Comparison of ENCODE assay signal across 8 cellular contexts in genomic region chr10:63628526-63629362, GRCh38.
DNase-seq lines count a peak whose midpoint lies in the region; ATAC-seq and TF ChIP-seq lines count a peak whose summit lies in the region.

No MANE protein-coding gene starts in this region.

- POLR2A ChIA-PET in AG04450 (lab: Yijun Ruan, JAX), result interaction anchor here (0.7 to 2.9 kb wide), 7 partner anchors 14 to 462 kb away, joined by 3 to 26 read pairs (median 6); partner anchors contain the start of gene REEP3
- POLR2A ChIA-PET in T-cell (lab: Charles Lee), result interaction anchor here (0.5 to 1.3 kb wide), 6 partner anchors 9 to 466 kb away, joined by 3 to 17 read pairs (median 4); no protein-coding TSS in a partner anchor

- peak; percentile 20 for ATAC-seq in GM18505 (IDR thresholded peaks at IDR 0.05; ENCODE audit: unreplicated experiment)
- peak; percentile 27 for ATAC-seq in HG02840 (IDR thresholded peaks at IDR 0.05; ENCODE audit: low FRiP score, unreplicated experiment)
- ATAC-seq in T-cell (replicated peaks in 1 of 4), result peak; percentile 8 to 25 (median 11)
- ATAC-seq in upper lobe of left lung (ENCODE audit: low FRiP score in 2 of 2), result peak; percentile 1 to 19

- TF ChIP-seq EP300 in upper lobe of left lung (IDR thresholded peaks at IDR 0.05), result peak in 1 of 4 donors; percentile 12

- TF ChIP-seq POLR2A in GM18505 (IDR thresholded peaks at IDR 0.05; ENCODE audit: borderline replicate concordance, extremely low read depth, insufficient read depth, insufficient read length) (no peak), upper lobe of left lung (IDR thresholded peaks at IDR 0.05) (peak in 1 of 4 donors; percentile 40)

- H3K4me3 ChIP-seq in AG04450 (ENCODE audit: low read depth, low read length) (peak overlapping the region; percentile 79), epithelial cell of proximal tubule (ENCODE audit: low read depth, low read length) (peak overlapping the region; percentile 76), upper lobe of left lung (peak overlapping the region in 3 of 4 donors; percentile 54 to 72 (median 61))

- H3K4me1 Mint-ChIP-seq in T-cell, result peaks cover 22 to 31% (median 25%) of the 10 kb centered on the region in 3 donors

- peak overlapping the region; percentile 89 to 94 (median 91) for H3K4me3 Mint-ChIP-seq in T-cell

- 2 to 8% methylated on average over 16 of the region's 16 CpGs for WGBS in upper lobe of left lung, 2 donors

- H3K27me3 ChIP-seq in AG04450 (ENCODE audit: control insufficient read depth, insufficient read depth, low read length) (no peaks in the 10 kb centered on the region), upper lobe of left lung (no peaks in the 10 kb centered on the region)

- peak overlapping the region; percentile 25 to 90 for H3K27ac Mint-ChIP-seq in T-cell

- no peaks in the 10 kb centered on the region for H3K36me3 Mint-ChIP-seq in T-cell

- no peaks in the 10 kb centered on the region for H3K9me3 Mint-ChIP-seq in T-cell

- CTCF ChIA-PET in AG04450 (lab: Charles Lee) (interaction anchor here (0.5 to 8.7 kb wide), 47 partner anchors 9 to 1362 kb away, joined by 3 to 171 read pairs (median 4); partner anchors contain the start of gene JMJD1C), T-cell (lab: Charles Lee) (interaction anchor here (0.5 to 6.3 kb wide), 38 partner anchors 8 to 1364 kb away, joined by 3 to 98 read pairs (median 4); no protein-coding TSS in a partner anchor)

- H3K27me3 Mint-ChIP-seq in T-cell, result no peaks in the 10 kb centered on the region

- TF ChIP-seq CTCF in AG04450 (IDR thresholded peaks at IDR 0.05; ENCODE audit: low read depth, low read length) (no peak), epithelial cell of proximal tubule (conservative IDR thresholded peaks at IDR 0.05; ENCODE audit: low read depth, low read length) (no peak), upper lobe of left lung (IDR thresholded peaks at IDR 0.05) (no peak)

- H3K27ac ChIP-seq in AG04450 (ENCODE audit: low read depth, low read length) (peak overlapping the region; percentile 99), upper lobe of left lung (peak overlapping the region; percentile 96 to 97 (median 97))

- DNase-seq in AG04450 (ENCODE audit: low read depth, low spot score) (no peak), NCI-H1417 treated with DMSO at 0.1 percent for 48 hours (lab: John Stamatoyannopoulos, UW) (peak; percentile 81), T-cell (peak in 2 of 34 experiments; percentile 8 to 22), epithelial cell of proximal tubule (ENCODE audit: low read depth) (no peak), middle frontal gyrus (ENCODE audit: extremely low spot score, low spot score) (peak; percentile 69), upper lobe of left lung (peak in 1 of 2 donors; percentile 74)

- H3K36me3 ChIP-seq in upper lobe of left lung, result no peaks in the 10 kb centered on the region

- H3K4me1 ChIP-seq in upper lobe of left lung, result peaks cover 22 to 42% (median 27%) of the 10 kb centered on the region in 4 donors

- H3K9me3 ChIP-seq in AG04450 (ENCODE audit: control insufficient read depth, insufficient read depth, low read length) (no peaks in the 10 kb centered on the region), upper lobe of left lung (no peaks in the 10 kb centered on the region)

Comparison
In these comparisons a context has a peak if more than half of its experiments do, and no peak if none do; other contexts are left out.
1. DNase-seq: peak in NCI-H1417 treated with DMSO at 0.1 percent for 48 hours (single experiment) and middle frontal gyrus (single experiment); none in AG04450 (single experiment) and epithelial cell of proximal tubule (single experiment).
2. Peak in every context shown above with its lines, with median percentiles within 50 percentile points of each other: H3K4me3 ChIP-seq and ATAC-seq.